In genomic region chr21:42251654-42252053, GRCh38 we compare ENCODE assay signal across 22 cellular contexts.
"Had no signal": no experiment of that assay in that cellular context is flagged by ENCODE, and none has a peak within 500 bp of the region (broad histone marks: within the 10 kb centered on the region; RNA-seq: fewer than 3 reads in every experiment).

No MANE protein-coding gene starts in this region.

- H3K4me3 ChIP-seq: esophagus muscularis mucosa, gastrocnemius medialis, psoas muscle, sigmoid colon, skin epidermis, thoracic aorta, transverse colon had no signal

- H3K9me3 ChIP-seq: esophagus muscularis mucosa, gastrocnemius medialis, neutrophil, psoas muscle, sigmoid colon, thoracic aorta, transverse colon had no signal

- ATAC-seq: effector memory CD8-positive, alpha-beta T cell; gastrocnemius medialis; left cardiac atrium; left ventricle myocardium superior; naive thymus-derived CD4-positive, alpha-beta T cell; psoas muscle; stimulated activated naive B cell treated with anti-CD40 and anti-IgM and Interleukin-4, amounts not matched to agents 10 μg/mL and 1 μg/mL and 100 μg/mL, for 72 hours; stimulated activated naive CD8-positive, alpha-beta T cell treated with anti-CD3 and anti-CD28 coated beads, Interleukin-15, amount 100 ng/mL, for 72 hours had no signal

- H3K36me3 ChIP-seq: esophagus muscularis mucosa, gastrocnemius medialis, neutrophil, sigmoid colon, thoracic aorta, transverse colon had no signal

- H3K9me3 Mint-ChIP-seq: effector memory CD8-positive, alpha-beta T cell; immature natural killer cell; nephron progenitor cell; stimulated activated naive B cell treated with anti-CD40 and anti-IgM and Interleukin-4, amounts not matched to agents 10 μg/mL and 1 μg/mL and 100 μg/mL, for 72 hours; stimulated activated naive CD8-positive, alpha-beta T cell treated with anti-CD3 and anti-CD28 coated beads, Interleukin-15, amount 100 ng/mL, for 72 hours had no signal

- DNase-seq: cortex of kidney; effector memory CD8-positive, alpha-beta T cell; gastrocnemius medialis; immature natural killer cell; left cardiac atrium; left ventricle myocardium superior; mesendoderm; naive thymus-derived CD4-positive, alpha-beta T cell; nephron progenitor cell; retina; sigmoid colon; stimulated activated CD4-positive, alpha-beta T cell treated with anti-CD3 and anti-CD28 coated beads, Interleukin-2, amount 100 ng/mL, for 24 hours; stimulated activated CD4-positive, alpha-beta T cell treated with anti-CD3 and anti-CD28 coated beads, Interleukin-4, amount 100 ng/mL, for 4 hours; stimulated activated naive B cell treated with anti-CD40 and anti-IgM and Interleukin-4, amounts not matched to agents 10 μg/mL and 1 μg/mL and 100 μg/mL, for 72 hours; stimulated activated naive CD8-positive, alpha-beta T cell treated with anti-CD3 and anti-CD28 coated beads, Interleukin-15, amount 100 ng/mL, for 72 hours; transverse colon had no signal

- H3K27me3 ChIP-seq: esophagus muscularis mucosa, gastrocnemius medialis, sigmoid colon, transverse colon had no signal

- H3K27me3 Mint-ChIP-seq: effector memory CD8-positive, alpha-beta T cell; stimulated activated naive B cell treated with anti-CD40 and anti-IgM and Interleukin-4, amounts not matched to agents 10 μg/mL and 1 μg/mL and 100 μg/mL, for 72 hours; stimulated activated naive CD8-positive, alpha-beta T cell treated with anti-CD3 and anti-CD28 coated beads, Interleukin-15, amount 100 ng/mL, for 72 hours had no signal

- H3K4me3 Mint-ChIP-seq: effector memory CD8-positive, alpha-beta T cell; immature natural killer cell; nephron progenitor cell; stimulated activated naive B cell treated with anti-CD40 and anti-IgM and Interleukin-4, amounts not matched to agents 10 μg/mL and 1 μg/mL and 100 μg/mL, for 72 hours; stimulated activated naive CD8-positive, alpha-beta T cell treated with anti-CD3 and anti-CD28 coated beads, Interleukin-15, amount 100 ng/mL, for 72 hours had no signal

- H3K27ac Mint-ChIP-seq: nephron progenitor cell had no signal

- H3K27ac ChIP-seq: epithelial cell of prostate, esophagus muscularis mucosa, gastrocnemius medialis, neutrophil, psoas muscle, sigmoid colon, skin epidermis, thoracic aorta, transverse colon had no signal
